30 cellular contexts compared by ENCODE assay signal in the genomic region with DNA sequence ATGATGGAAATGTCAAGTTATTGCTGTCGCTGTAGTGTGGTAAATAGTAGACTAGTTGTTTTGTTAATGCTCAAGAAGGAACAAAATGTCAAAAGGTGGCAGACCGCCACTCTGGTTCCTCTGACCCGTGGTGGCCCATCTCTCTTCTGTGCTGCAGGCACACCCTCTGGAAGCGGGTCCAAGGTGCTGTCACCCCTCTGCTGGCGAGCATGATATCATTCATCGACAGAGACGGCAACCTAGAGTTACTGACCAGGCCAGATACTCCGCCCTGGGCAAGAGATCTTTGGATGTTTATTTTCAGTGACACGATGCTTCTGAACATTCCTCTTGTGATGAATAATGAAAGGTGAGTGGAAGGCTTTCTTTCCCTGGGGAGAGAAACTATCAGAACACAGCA.
"Had no signal": no experiment of that assay in that cellular context is flagged by ENCODE, and none has a peak within 500 bp of the region (broad histone marks: within the 10 kb centered on the region; RNA-seq: fewer than 3 reads in every experiment).

No MANE protein-coding gene starts in this region.

- H3K9me3 Mint-ChIP-seq: activated naive CD4-positive, alpha-beta T cell treated with anti-CD3 and anti-CD28 coated beads for 36 hours; activated T-cell treated with anti-CD3 and anti-CD28 coated beads, Interleukin-2, amount 50 U/mL, for 4 hours; immature natural killer cell; memory B cell; naive thymus-derived CD4-positive, alpha-beta T cell; neural progenitor cell had no signal

- DNase-seq: activated CD4-positive, alpha-beta T cell treated with anti-CD3 and anti-CD28 coated beads for 48 hours; activated CD4-positive, alpha-beta T cell treated with anti-CD3 and anti-CD28 coated beads, Interleukin-2, amount 50 U/mL, for 48 hours; activated CD8-positive, alpha-beta memory T cell treated with anti-CD3 and anti-CD28 coated beads for 24 hours; activated CD8-positive, alpha-beta memory T cell treated with anti-CD3 and anti-CD28 coated beads, Interleukin-2, amount 50 U/mL, for 4 hours; activated naive CD4-positive, alpha-beta T cell treated with anti-CD3 and anti-CD28 coated beads for 36 hours; activated T-cell treated with anti-CD3 and anti-CD28 coated beads, Interleukin-2, amount 50 U/mL, for 4 hours; amygdala; cerebellar nuclear complex; foreskin fibroblast; head of caudate nucleus; hypothalamus; immature natural killer cell; midbrain; naive thymus-derived CD4-positive, alpha-beta T cell; small intestine; stimulated activated CD4-positive, alpha-beta T cell treated with anti-CD3 and anti-CD28 coated beads, Interleukin-1b, Interleukin-23, amount 100 ng/mL, for 48 hours; stimulated activated CD4-positive, alpha-beta T cell treated with anti-CD3 and anti-CD28 coated beads, Interleukin-4, amount 100 ng/mL, for 4 hours; stimulated activated CD8-positive, alpha-beta memory T cell treated with anti-CD3 and anti-CD28 coated beads, Interleukin-4, amount 100 ng/mL, for 48 hours; stimulated activated naive B cell treated with anti-CD40 and anti-IgM and Interleukin-4, amounts not matched to agents 10 μg/mL and 1 μg/mL and 100 μg/mL, for 72 hours; stomach; T1000; thyroid gland; upper lobe of right lung; WERI-Rb-1 had no signal

- H3K36me3 ChIP-seq: neural progenitor cell had no signal

- H3K9me3 ChIP-seq: stomach, thyroid gland, upper lobe of right lung had no signal

- H3K27me3 Mint-ChIP-seq: memory B cell; naive thymus-derived CD4-positive, alpha-beta T cell; progenitor cell of endocrine pancreas; stimulated activated naive B cell treated with anti-CD40 and anti-IgM and Interleukin-4, amounts not matched to agents 10 μg/mL and 1 μg/mL and 100 μg/mL, for 72 hours had no signal

- H3K9ac ChIP-seq: neural progenitor cell had no signal

- H3K27ac Mint-ChIP-seq: activated naive CD4-positive, alpha-beta T cell treated with anti-CD3 and anti-CD28 coated beads for 36 hours; neural progenitor cell; progenitor cell of endocrine pancreas; stimulated activated naive B cell treated with anti-CD40 and anti-IgM and Interleukin-4, amounts not matched to agents 10 μg/mL and 1 μg/mL and 100 μg/mL, for 72 hours had no signal

- H3K4me3 Mint-ChIP-seq: activated naive CD4-positive, alpha-beta T cell treated with anti-CD3 and anti-CD28 coated beads for 36 hours; activated T-cell treated with anti-CD3 and anti-CD28 coated beads, Interleukin-2, amount 50 U/mL, for 4 hours; immature natural killer cell; memory B cell; naive thymus-derived CD4-positive, alpha-beta T cell; neural progenitor cell; stimulated activated naive B cell treated with anti-CD40 and anti-IgM and Interleukin-4, amounts not matched to agents 10 μg/mL and 1 μg/mL and 100 μg/mL, for 72 hours had no signal

- H3K27me3 ChIP-seq: neural progenitor cell, stomach, thyroid gland, upper lobe of right lung had no signal

- H3K4me1 Mint-ChIP-seq: immature natural killer cell; memory B cell; naive thymus-derived CD4-positive, alpha-beta T cell; neural progenitor cell; stimulated activated naive B cell treated with anti-CD40 and anti-IgM and Interleukin-4, amounts not matched to agents 10 μg/mL and 1 μg/mL and 100 μg/mL, for 72 hours had no signal

- H3K4me1 ChIP-seq: neural progenitor cell, stomach, thyroid gland had no signal

- H3K27ac ChIP-seq: neural progenitor cell, stomach, thyroid gland, upper lobe of right lung, WERI-Rb-1 had no signal

- ATAC-seq: activated CD4-positive, CD25-positive, alpha-beta regulatory T cell treated with anti-CD3 and anti-CD28 coated beads, Interleukin-2, amount 50 U/mL, for 24 hours; activated T-cell treated with anti-CD3 and anti-CD28 coated beads, Interleukin-2, amount 50 U/mL, for 4 hours; esophagus mucosa; naive thymus-derived CD4-positive, alpha-beta T cell; sciatic nerve; stimulated activated naive B cell treated with anti-CD40 and anti-IgM and Interleukin-4, amounts not matched to agents 10 μg/mL and 1 μg/mL and 100 μg/mL, for 72 hours; upper lobe of right lung had no signal

- H3K4me3 ChIP-seq: neural progenitor cell, stomach, thyroid gland, upper lobe of right lung had no signal
